8 cellular contexts compared by ENCODE assay signal in genomic region chr2:237626813-237627451, GRCh38. TPM values are rescaled to one million over a fixed set of nuclear protein-coding genes. Genes with fewer than 3 reads are reported as not detected.
A peak's percentile ranks its signal among the peaks of the same experiment; 100 is the strongest.
DNase-seq lines count a peak whose midpoint lies in the region; ATAC-seq, FAIRE-seq and TF ChIP-seq lines count a peak whose summit lies in the region.

No MANE protein-coding gene starts in this region.

- peaks cover 26% of the 10 kb centered on the region for H3K4me1 Mint-ChIP-seq in CD8-positive, alpha-beta T cell (ENCODE audit: low read depth)
- peaks cover 9% of the 10 kb centered on the region for H3K4me1 Mint-ChIP-seq in activated CD4-positive, alpha-beta memory T cell treated with anti-CD3 and anti-CD28 coated beads, Interleukin-2, amount 10 ng/mL, durations not matched to agents 7 days and 5 days
- H3K4me1 Mint-ChIP-seq in progenitor cell of endocrine pancreas (ENCODE audit: low read depth), result peaks cover 30% of the 10 kb centered on the region

- no peaks in the 10 kb centered on the region for H3K27me3 ChIP-seq in CD8-positive, alpha-beta T cell (ENCODE audit: insufficient read depth, low read length)

- no peak for FAIRE-seq in HTR-8/SVneo (lab: Jason Lieb, UNC)

- H3K36me3 ChIP-seq in CD8-positive, alpha-beta T cell (ENCODE audit: insufficient read depth, low read length), result no peaks in the 10 kb centered on the region

- intact Hi-C loops in CD8-positive, alpha-beta T cell (cut with DNase I, micrococcal nuclease), result loop anchor here in 1 of 2 experiments (5.0 kb wide), 1 partner anchor 45 kb away; no protein-coding TSS in a partner anchor
- intact Hi-C loops in Right ventricle myocardium superior (cut with DNase I), result no loop called here

- H3K36me3 Mint-ChIP-seq in CD8-positive, alpha-beta T cell, result peaks cover 2% of the 10 kb centered on the region
- H3K36me3 Mint-ChIP-seq in activated CD4-positive, alpha-beta memory T cell treated with anti-CD3 and anti-CD28 coated beads, Interleukin-2, amount 10 ng/mL, durations not matched to agents 7 days and 5 days (ENCODE audit: low read depth), result no peaks in the 10 kb centered on the region
- H3K36me3 Mint-ChIP-seq in progenitor cell of endocrine pancreas (ENCODE audit: insufficient read depth), result peaks cover 5% of the 10 kb centered on the region

- no peak overlapping the region for H3K4me3 ChIP-seq in CD8-positive, alpha-beta T cell (ENCODE audit: low read depth, low read length)

- peak; percentile 45 for ATAC-seq in CD8-positive, alpha-beta T cell
- peak; percentile 33 for ATAC-seq in Right ventricle myocardium superior (ENCODE audit: poor library complexity)
- ATAC-seq in GM18519 (IDR thresholded peaks at IDR 0.05; ENCODE audit: low FRiP score, unreplicated experiment), result no peak

- POLR2A ChIA-PET in CD8-positive, alpha-beta T cell (lab: Charles Lee), result no interaction called here
- POLR2A ChIA-PET in activated CD4-positive, alpha-beta memory T cell treated with anti-CD3 and anti-CD28 coated beads, Interleukin-2, amount 10 ng/mL, durations not matched to agents 7 days and 5 days (lab: Charles Lee), result no interaction called here

- no peak for DNase-seq in CD8-positive, alpha-beta T cell
- no peak for DNase-seq in activated CD4-positive, alpha-beta memory T cell treated with anti-CD3 and anti-CD28 coated beads, Interleukin-2, amount 10 ng/mL, durations not matched to agents 7 days and 5 days
- DNase-seq in Right ventricle myocardium superior (no peak), progenitor cell of endocrine pancreas (ENCODE audit: low spot score, unreplicated experiment) (peak; percentile 19), kidney tubule cell (ENCODE audit: low spot score) (no peak), HTR-8/SVneo (ENCODE audit: insufficient read length, low spot score) (no peak)
- DNase-seq in activated CD8-positive, alpha-beta memory T cell treated with anti-CD3 and anti-CD28 coated beads for 24 hours, result no peak

- H3K27ac Mint-ChIP-seq in CD8-positive, alpha-beta T cell, result peak overlapping the region; percentile 80
- H3K27ac Mint-ChIP-seq in activated CD4-positive, alpha-beta memory T cell treated with anti-CD3 and anti-CD28 coated beads, Interleukin-2, amount 10 ng/mL, durations not matched to agents 7 days and 5 days, result no peak overlapping the region
- peak overlapping the region; percentile 86 for H3K27ac Mint-ChIP-seq in progenitor cell of endocrine pancreas

- peak overlapping the region; percentile 86 for H3K4me3 Mint-ChIP-seq in CD8-positive, alpha-beta T cell
- peak overlapping the region; percentile 37 for H3K4me3 Mint-ChIP-seq in activated CD4-positive, alpha-beta memory T cell treated with anti-CD3 and anti-CD28 coated beads, Interleukin-2, amount 10 ng/mL, durations not matched to agents 7 days and 5 days
- H3K4me3 Mint-ChIP-seq in progenitor cell of endocrine pancreas (ENCODE audit: low read depth), result peak overlapping the region; percentile 83

- H3K4me1 ChIP-seq in CD8-positive, alpha-beta T cell (ENCODE audit: insufficient read depth, low read length), result peaks cover 8% of the 10 kb centered on the region

- H3K27me3 Mint-ChIP-seq in CD8-positive, alpha-beta T cell (ENCODE audit: low read depth), result peaks cover 20% of the 10 kb centered on the region
- peaks cover 54% of the 10 kb centered on the region for H3K27me3 Mint-ChIP-seq in activated CD4-positive, alpha-beta memory T cell treated with anti-CD3 and anti-CD28 coated beads, Interleukin-2, amount 10 ng/mL, durations not matched to agents 7 days and 5 days
- H3K27me3 Mint-ChIP-seq in progenitor cell of endocrine pancreas, result peaks cover 20% of the 10 kb centered on the region

- no peak overlapping the region for H3K27ac ChIP-seq in CD8-positive, alpha-beta T cell (ENCODE audit: low read depth, low read length)

- CTCF ChIA-PET in CD8-positive, alpha-beta T cell (lab: Charles Lee), result interaction anchor here (4.9 kb wide), 1 partner anchor 118 kb away, joined by 29 read pairs; no protein-coding TSS in a partner anchor
- CTCF ChIA-PET in activated CD4-positive, alpha-beta memory T cell treated with anti-CD3 and anti-CD28 coated beads, Interleukin-2, amount 10 ng/mL, durations not matched to agents 7 days and 5 days (lab: Charles Lee), result no interaction called here

- no peaks in the 10 kb centered on the region for H3K9me3 ChIP-seq in CD8-positive, alpha-beta T cell (ENCODE audit: low read length)

- H3K9me3 Mint-ChIP-seq in CD8-positive, alpha-beta T cell, result no peaks in the 10 kb centered on the region
- no peaks in the 10 kb centered on the region for H3K9me3 Mint-ChIP-seq in activated CD4-positive, alpha-beta memory T cell treated with anti-CD3 and anti-CD28 coated beads, Interleukin-2, amount 10 ng/mL, durations not matched to agents 7 days and 5 days
- H3K9me3 Mint-ChIP-seq in progenitor cell of endocrine pancreas (ENCODE audit: low read depth), result no peaks in the 10 kb centered on the region

- TF ChIP-seq CTCF in CD8-positive, alpha-beta T cell (IDR thresholded peaks at IDR 0.05), result no peak
- no peak for TF ChIP-seq CTCF in progenitor cell of endocrine pancreas (IDR thresholded peaks at IDR 0.05; ENCODE audit: unreplicated experiment)

RNA-seq across cellular contexts. Expression of gene LRRFIP1, which starts 0.5 kb away (rescaled TPM):
- total RNA-seq in CD8-positive, alpha-beta T cell, result 100 to 1,000 TPM; 127 to 128 TPM
- total RNA-seq in activated CD4-positive, alpha-beta memory T cell treated with anti-CD3 and anti-CD28 coated beads, Interleukin-2, amount 10 ng/mL, durations not matched to agents 7 days and 5 days, result 100 to 1,000 TPM; 242 to 248 TPM
- total RNA-seq in Right ventricle myocardium superior (88.5 TPM), progenitor cell of endocrine pancreas (68.6 and 71.4 TPM in 2 replicates)

RNA-seq across cellular contexts. Expression of gene RAB17, which starts 36.4 kb away (rescaled TPM):
- not detected for total RNA-seq in CD8-positive, alpha-beta T cell
- total RNA-seq in activated CD4-positive, alpha-beta memory T cell treated with anti-CD3 and anti-CD28 coated beads, Interleukin-2, amount 10 ng/mL, durations not matched to agents 7 days and 5 days, result not detected
- total RNA-seq in Right ventricle myocardium superior, result 4.1 TPM
- total RNA-seq in progenitor cell of endocrine pancreas, result 49.9 and 52.0 TPM in 2 replicates
